ENCODE assay signal across 10 cellular contexts in genomic region chr1:153506831-153507413, GRCh38. TPM values are rescaled to one million over a fixed set of nuclear protein-coding genes. Genes with fewer than 3 reads are reported as not detected.
DNase-seq lines count a peak whose midpoint lies in the region; ATAC-seq and TF ChIP-seq lines count a peak whose summit lies in the region.
"Had no signal": no experiment of that assay in that cellular context is flagged by ENCODE, and none has a peak within 500 bp of the region (broad histone marks: within the 10 kb centered on the region; RNA-seq: fewer than 3 reads in every experiment).

No MANE protein-coding gene starts in this region.

- H3K27ac ChIP-seq in OCI-LY7 (ENCODE audit: low read depth, low read length, poor library complexity, severe bottlenecking): no peak overlapping the region

- no peaks in the 10 kb centered on the region for H3K9me3 ChIP-seq in Caco-2
- no peaks in the 10 kb centered on the region for H3K9me3 ChIP-seq in adipocyte (ENCODE audit: control insufficient read depth, low read length)
- H3K9me3 ChIP-seq in OCI-LY7 (ENCODE audit: low read length): no peaks in the 10 kb centered on the region

- peak overlapping the region; percentile 79 for H3K9ac ChIP-seq in adipocyte (ENCODE audit: low read length)

- no peak overlapping the region for H3K4me3 Mint-ChIP-seq in Caco-2 (ENCODE audit: unreplicated experiment)
- H3K4me3 Mint-ChIP-seq: central memory CD8-positive, alpha-beta T cell had no signal

- H2AFZ ChIP-seq in OCI-LY7 (ENCODE audit: low read length): no peak overlapping the region

- peak; percentile 87 for ATAC-seq in left cardiac atrium
- ATAC-seq in HG03521 (IDR thresholded peaks at IDR 0.05; ENCODE audit: unreplicated experiment): no peak
- no peak for ATAC-seq in HG02973 (IDR thresholded peaks at IDR 0.05; ENCODE audit: unreplicated experiment)

- POLR2A ChIA-PET in Caco-2 (lab: Charles Lee): interaction anchor here (1.3 kb wide), 1 partner anchor 120 kb away, joined by 4 read pairs; the partner anchor contains the start of gene S100A13
- POLR2A ChIA-PET in OCI-LY7 (lab: Charles Lee): no interaction called here

- intact Hi-C loops in Caco-2 (cut with micrococcal nuclease; ENCODE audit: unreplicated experiment) (no loop called here), left cardiac atrium (cut with DNase I) (loop anchor here in 1 of 2 donors (5.0 kb wide), 1 partner anchor 395 kb away; no protein-coding TSS in a partner anchor), OCI-LY7 (cut with micrococcal nuclease; ENCODE audit: unreplicated experiment) (no loop called here)

- no peak overlapping the region for H3K4me3 ChIP-seq in Caco-2 (ENCODE audit: low read depth, low read length)
- peak overlapping the region; percentile 39 for H3K4me3 ChIP-seq in adipocyte (ENCODE audit: low read length)
- H3K4me3 ChIP-seq in retinal pigment epithelial cell (ENCODE audit: low read length): no peak overlapping the region
- H3K4me3 ChIP-seq in OCI-LY7 (ENCODE audit: low read depth, low read length, poor library complexity, severe bottlenecking): no peak overlapping the region

- H3K36me3 ChIP-seq in Caco-2 (ENCODE audit: control insufficient read depth, insufficient read depth, low read length) (no peaks in the 10 kb centered on the region), adipocyte (ENCODE audit: control insufficient read depth, insufficient read depth, low read length, severe bottlenecking) (no peaks in the 10 kb centered on the region), OCI-LY7 (ENCODE audit: insufficient read depth, low read length) (no peaks in the 10 kb centered on the region)

- H3K4me1 ChIP-seq in Caco-2 (peaks cover 29% of the 10 kb centered on the region), adipocyte (ENCODE audit: control insufficient read depth, insufficient read depth, low read length) (peaks cover 33% of the 10 kb centered on the region), OCI-LY7 (ENCODE audit: insufficient read depth, low read length, poor library complexity, severe bottlenecking) (no peaks in the 10 kb centered on the region)

- no peak overlapping the region for H3K4me2 ChIP-seq in OCI-LY7 (ENCODE audit: low read length)

- H3K4me1 Mint-ChIP-seq in Caco-2 (ENCODE audit: low read depth, unreplicated experiment): peaks cover 26% of the 10 kb centered on the region

- H4K20me1 ChIP-seq in OCI-LY7 (ENCODE audit: insufficient read depth, low read length): no peaks in the 10 kb centered on the region

- H3K27ac Mint-ChIP-seq in Caco-2 (ENCODE audit: unreplicated experiment): no peak overlapping the region

- H3K9me3 Mint-ChIP-seq in Caco-2 (ENCODE audit: unreplicated experiment): no peaks in the 10 kb centered on the region
- H3K9me3 Mint-ChIP-seq: central memory CD8-positive, alpha-beta T cell had no signal

- TF ChIP-seq CTCF in Caco-2 (IDR thresholded peaks at IDR 0.05; ENCODE audit: insufficient read depth in 1 of 2, low read depth in 1 of 2, low read length in 1 of 2, severe bottlenecking in 1 of 2, unreplicated experiment in 1 of 2) (no peak), retinal pigment epithelial cell (conservative IDR thresholded peaks at IDR 0.05; ENCODE audit: low read depth, low read length) (no peak), OCI-LY7 (conservative IDR thresholded peaks at IDR 0.05; ENCODE audit: low read length) (no peak)

- no peaks in the 10 kb centered on the region for H3K36me3 Mint-ChIP-seq in Caco-2 (ENCODE audit: insufficient read depth, unreplicated experiment)

- H3K9me2 ChIP-seq in OCI-LY7 (ENCODE audit: insufficient read depth, low read length): no peaks in the 10 kb centered on the region

- no peaks in the 10 kb centered on the region for H3K27me3 ChIP-seq in Caco-2 (replicated peaks; ENCODE audit: control insufficient read depth, insufficient read depth, low read length)
- no peaks in the 10 kb centered on the region for H3K27me3 ChIP-seq in adipocyte (replicated peaks; ENCODE audit: control insufficient read depth, insufficient read depth, low read length)

- CTCF ChIA-PET in Caco-2 (lab: Charles Lee) (interaction anchor here (0.7 kb wide), 2 partner anchors 38 to 62 kb away, joined by 3 read pairs; no protein-coding TSS in a partner anchor), OCI-LY7 (lab: Charles Lee; ENCODE audit: unreplicated experiment) (no interaction called here)

- BruUV-seq in Caco-2 (replicated peaks; lab: Mats Ljungman, UMichigan) (no TSS peak), OCI-LY7 (replicated peaks; lab: Mats Ljungman, UMichigan) (no TSS peak)

- DNase-seq in Caco-2 (peak; percentile 35 to 66), adipocyte (ENCODE audit: low read depth) (peak; percentile 85), left cardiac atrium (peak; percentile 86), retinal pigment epithelial cell (ENCODE audit: low read depth) (peak; percentile 61), OCI-LY7 (ENCODE audit: low spot score) (no peak), SIG-M5 (lab: John Stamatoyannopoulos, UW) (no peak)
- DNase-seq: T-helper 9 cell had no signal

- H3K79me2 ChIP-seq in OCI-LY7 (ENCODE audit: insufficient read depth, low read depth, low read length): no peaks in the 10 kb centered on the region

- H3K27me3 Mint-ChIP-seq in Caco-2 (ENCODE audit: insufficient read depth, unreplicated experiment): no peaks in the 10 kb centered on the region
- H3K27me3 Mint-ChIP-seq: central memory CD8-positive, alpha-beta T cell had no signal

RNA-seq across cellular contexts. Expression of gene S100A6, which starts 28.9 kb away (rescaled TPM):
- total RNA-seq in Caco-2 (2022): 416 and 432 TPM in 2 replicates
- total RNA-seq in left cardiac atrium: 100 to 1,000 TPM; 449 to 518 TPM
- not detected in 2 replicates for total RNA-seq in OCI-LY7 (2014; rRNA removed; shearing (Covaris generic))
- total RNA-seq in OCI-LY7 (2022): not detected in 2 replicates

RNA-seq across cellular contexts. Expression of gene S100A5, which starts 33.8 kb away (rescaled TPM):
- total RNA-seq in Caco-2 (2022) (not detected in 2 replicates), left cardiac atrium (not detected), OCI-LY7 (2022) (not detected in 2 replicates)
- total RNA-seq in OCI-LY7 (2014; rRNA removed; shearing (Covaris generic)): not detected in 2 replicates

RNA-seq across cellular contexts. Expression of gene S100A4, which starts 38.7 kb away (rescaled TPM):
- total RNA-seq in Caco-2 (2022) (53.6 and 54.4 TPM in 2 replicates), left cardiac atrium (100 to 1,000 TPM; 206 to 332 TPM), OCI-LY7 (2022) (0.53 and 1.9 TPM in 2 replicates)
- 1.6 and 3.6 TPM in 2 replicates for total RNA-seq in OCI-LY7 (2014; rRNA removed; shearing (Covaris generic))

RNA-seq across cellular contexts. Expression of gene S100A3, which starts 42.1 kb away (rescaled TPM):
- total RNA-seq in Caco-2 (2022) (0.61 and 0.84 TPM in 2 replicates), left cardiac atrium (1 to 10 TPM in 1 of 2 donors, under 1 TPM in 1; 0.77 to 3.3 TPM), OCI-LY7 (2022) (not detected in 2 replicates)
- not detected in 2 replicates for total RNA-seq in OCI-LY7 (2014; rRNA removed; shearing (Covaris generic))

RNA-seq across cellular contexts. Expression of gene S100A7, which starts 46.5 kb away (rescaled TPM):
- total RNA-seq in Caco-2 (2022): not detected in 2 replicates
- total RNA-seq in left cardiac atrium: not detected
- not detected in 2 replicates for total RNA-seq in OCI-LY7 (2014; rRNA removed; shearing (Covaris generic))
- not detected in 2 replicates for total RNA-seq in OCI-LY7 (2022)

Comparison
In these comparisons a context has a peak if more than half of its experiments do, and no peak if none do; other contexts are left out.
1. DNase-seq: peak in Caco-2 (2 of 2), adipocyte (single experiment), left cardiac atrium (single experiment) and retinal pigment epithelial cell (single experiment); none in OCI-LY7 (single experiment) and SIG-M5 (single experiment).
2. ATAC-seq: peak in left cardiac atrium (2 of 2); none in HG03521 (single experiment) and HG02973 (single experiment).
3. RNA of gene S100A6, which starts 28.9 kb away (total RNA-seq): 449 to 518 TPM in left cardiac atrium and 416 to 432 TPM in Caco-2; not detected in OCI-LY7; every median in the first group is over 100 times any median in the second.
4. RNA of gene S100A4, which starts 38.7 kb away (total RNA-seq): 206 to 332 TPM in left cardiac atrium and 53.6 to 54.4 TPM in Caco-2; 0.53 to 3.6 TPM in OCI-LY7; every median in the first group is over 10 times any median in the second.